Comparison of ENCODE assay signal across 9 cellular contexts in the genomic region with DNA sequence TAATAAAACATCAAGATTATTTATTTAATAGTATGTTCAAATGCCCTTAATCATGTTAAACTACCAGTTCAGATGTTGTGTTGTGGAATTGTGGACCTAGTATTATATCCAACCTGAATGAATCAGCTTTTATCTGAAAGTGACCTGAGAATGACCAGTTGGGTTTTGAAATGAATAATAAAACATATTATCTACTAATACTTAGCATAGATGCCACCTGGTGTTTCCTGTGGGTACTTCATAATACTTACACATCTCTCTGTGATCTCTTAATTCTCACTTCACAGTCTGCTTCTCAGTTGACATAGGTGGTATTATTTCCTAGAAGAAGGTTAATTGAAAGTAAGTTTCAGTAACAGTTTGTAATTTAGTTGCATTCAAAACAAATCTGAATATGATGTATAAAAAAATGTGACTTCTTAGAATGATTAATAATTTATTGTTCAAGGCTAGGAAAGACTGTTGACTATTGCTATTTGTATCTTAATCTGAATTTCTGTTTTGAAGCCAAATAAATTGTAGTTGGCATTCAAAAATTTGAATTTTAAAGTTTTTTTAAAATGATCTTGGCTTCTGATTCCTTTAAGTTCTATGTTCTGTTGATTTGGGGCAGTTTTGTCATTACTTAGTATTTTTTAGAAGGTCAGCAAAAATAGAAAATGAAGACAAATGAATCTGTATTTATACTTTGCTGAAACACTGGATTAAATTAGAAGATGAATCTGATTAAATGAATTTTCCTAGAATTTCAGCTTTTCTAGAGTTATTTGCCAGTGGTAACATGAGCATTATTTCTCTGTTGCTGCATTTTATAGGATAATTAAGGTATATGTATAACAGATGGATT. TPM values are rescaled to one million over a fixed set of nuclear protein-coding genes. Genes with fewer than 3 reads are reported as not detected.
DNase-seq lines count a peak whose midpoint lies in the region; ATAC-seq, FAIRE-seq and TF ChIP-seq lines count a peak whose summit lies in the region.
"Had no signal": no experiment of that assay in that cellular context is flagged by ENCODE, and none has a peak within 500 bp of the region (broad histone marks: within the 10 kb centered on the region; RNA-seq: fewer than 3 reads in every experiment).

No MANE protein-coding gene starts in this region.

- H3K9me3 ChIP-seq in adipocyte (ENCODE audit: control insufficient read depth, low read length) (no peaks in the 10 kb centered on the region), thoracic aorta (no peaks in the 10 kb centered on the region)

- DNase-seq in AG10803 (ENCODE audit: low read depth) = peak; percentile 65
- peak; percentile 49 for DNase-seq in GM12864 (ENCODE audit: low read depth)
- DNase-seq in HEK293T (ENCODE audit: extremely low spot score) = peak; percentile 24
- peak; percentile 51 for DNase-seq in NB4 (ENCODE audit: low read depth)
- DNase-seq in adipocyte (ENCODE audit: low read depth) = peak; percentile 83
- DNase-seq in thoracic aorta (ENCODE audit: low spot score) = no peak

- POLR2A ChIA-PET in HEK293T (lab: Yijun Ruan, JAX) = no interaction called here

- no peak overlapping the region for H3K4me3 ChIP-seq in AG10803 (ENCODE audit: low read length)
- H3K4me3 ChIP-seq in GM12864 (ENCODE audit: low read depth, low read length) = no peak overlapping the region
- H3K4me3 ChIP-seq in NB4 (ENCODE audit: low read depth, low read length) = no peak overlapping the region
- H3K4me3 ChIP-seq in adipocyte (ENCODE audit: low read length) = no peak overlapping the region
- H3K4me3 ChIP-seq in thoracic aorta = no peak overlapping the region
- H3K4me3 ChIP-seq: skin epidermis had no signal

- TF ChIP-seq POLR2A in NB4 (IDR thresholded peaks at IDR 0.05; ENCODE audit: extremely low read depth, insufficient read length) = no peak

- H3K4me1 ChIP-seq in adipocyte (ENCODE audit: control insufficient read depth, insufficient read depth, low read length) (no peaks in the 10 kb centered on the region), thoracic aorta (ENCODE audit: control insufficient read depth in 1 of 2, low read depth in 2 of 2) (no peaks in the 10 kb centered on the region)

- H3K27ac ChIP-seq in thoracic aorta = no peak overlapping the region
- H3K27ac ChIP-seq: skin epidermis had no signal

- H3K36me3 ChIP-seq in adipocyte (ENCODE audit: control insufficient read depth, insufficient read depth, low read length, severe bottlenecking) = peaks cover 69% of the 10 kb centered on the region
- peaks cover 14% of the 10 kb centered on the region for H3K36me3 ChIP-seq in thoracic aorta

- H3K27me3 ChIP-seq in adipocyte (replicated peaks; ENCODE audit: control insufficient read depth, insufficient read depth, low read length) (no peaks in the 10 kb centered on the region), thoracic aorta (replicated peaks; ENCODE audit: insufficient read depth) (no peaks in the 10 kb centered on the region)

- no peak overlapping the region for H3K9ac ChIP-seq in adipocyte (ENCODE audit: low read length)

- ATAC-seq in thoracic aorta (ENCODE audit: insufficient number of reproducible peaks, low FRiP score, low read depth) (no peak), HG03045 (IDR thresholded peaks at IDR 0.05; ENCODE audit: unreplicated experiment) (no peak)

- CTCF ChIA-PET in HEK293T (lab: Yijun Ruan, JAX) = interaction anchor here (0.6 kb wide), 1 partner anchor 12 kb away, joined by 3 read pairs; no protein-coding TSS in a partner anchor

- TF ChIP-seq CTCF in AG10803 (conservative IDR thresholded peaks at IDR 0.05; ENCODE audit: low read length) (peak; percentile 73), GM12864 (IDR thresholded peaks at IDR 0.05; ENCODE audit: low read depth, low read length, missing control alignments) (peak; percentile 40), NB4 (IDR thresholded peaks at IDR 0.05; ENCODE audit: low read depth, low read length) (peak; percentile 12), thoracic aorta (IDR thresholded peaks at IDR 0.05) (peak; percentile 61)

- FAIRE-seq in islet of Langerhans (lab: Jason Lieb, UNC) = peak; percentile 99

TF ChIP-seq in HEK293T, 16 proteins besides CTCF, POLR2A, EP300 and RAD21:
- TF ChIP-seq ZNF384 (IDR thresholded peaks at IDR 0.05) = no peak
- no peak for TF ChIP-seq ARNT (IDR thresholded peaks at IDR 0.05)
- TF ChIP-seq ELF4 (IDR thresholded peaks at IDR 0.05) = no peak
- TF ChIP-seq L3MBTL2 (conservative IDR thresholded peaks at IDR 0.05) = no peak
- TF ChIP-seq CTBP1 (IDR thresholded peaks at IDR 0.05; ENCODE audit: borderline replicate concordance) = no peak
- TF ChIP-seq BHLHE40 (IDR thresholded peaks at IDR 0.05; ENCODE audit: borderline replicate concordance) = no peak
- no peak for TF ChIP-seq FOXK2 (IDR thresholded peaks at IDR 0.05)
- no peak for TF ChIP-seq FOXA1 (IDR thresholded peaks at IDR 0.05)
- TF ChIP-seq, protein P1, sequence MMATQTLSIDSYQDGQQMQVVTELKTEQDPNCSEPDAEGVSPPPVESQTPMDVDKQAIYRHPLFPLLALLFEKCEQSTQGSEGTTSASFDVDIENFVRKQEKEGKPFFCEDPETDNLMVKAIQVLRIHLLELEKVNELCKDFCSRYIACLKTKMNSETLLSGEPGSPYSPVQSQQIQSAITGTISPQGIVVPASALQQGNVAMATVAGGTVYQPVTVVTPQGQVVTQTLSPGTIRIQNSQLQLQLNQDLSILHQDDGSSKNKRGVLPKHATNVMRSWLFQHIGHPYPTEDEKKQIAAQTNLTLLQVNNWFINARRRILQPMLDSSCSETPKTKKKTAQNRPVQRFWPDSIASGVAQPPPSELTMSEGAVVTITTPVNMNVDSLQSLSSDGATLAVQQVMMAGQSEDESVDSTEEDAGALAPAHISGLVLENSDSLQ (IDR thresholded peaks at IDR 0.05) = no peak
- TF ChIP-seq SP1 (IDR thresholded peaks at IDR 0.05) = no peak
- TF ChIP-seq LEF1 (IDR thresholded peaks at IDR 0.05; ENCODE audit: borderline replicate concordance) = no peak
- TF ChIP-seq HDGF (IDR thresholded peaks at IDR 0.05; ENCODE audit: borderline replicate concordance) = no peak
- no peak for TF ChIP-seq TARDBP (IDR thresholded peaks at IDR 0.05)

RNA-seq across cellular contexts. Expression of a gene that starts 48.2 kb away (rescaled TPM):
- 10 to 100 TPM; 19.5 to 28.9 TPM for total RNA-seq in thoracic aorta

RNA-seq across cellular contexts. Expression of a gene that starts 49.5 kb away (rescaled TPM):
- total RNA-seq in thoracic aorta = 10 to 100 TPM; 28.8 to 29.2 TPM

RNA-seq across cellular contexts. Expression of a gene that starts 58.3 kb away (rescaled TPM):
- 10 to 100 TPM; 10.7 to 16.5 TPM for total RNA-seq in thoracic aorta

Comparison
In these comparisons a context has a peak if more than half of its experiments do, and no peak if none do; other contexts are left out.
1. CTCF ChIP-seq: peak in every context shown above with its lines; median percentile 73 in AG10803; 61 in thoracic aorta; 40 in GM12864; 12 in NB4.